ENCODE assay signal across 8 cellular contexts in genomic region chr1:34901919-34902318, GRCh38. TPM values are rescaled to one million over a fixed set of nuclear protein-coding genes. Genes with fewer than 3 reads are reported as not detected.
"Had no signal": no experiment of that assay in that cellular context is flagged by ENCODE, and none has a peak within 500 bp of the region (broad histone marks: within the 10 kb centered on the region; RNA-seq: fewer than 3 reads in every experiment).

No MANE protein-coding gene starts in this region.

- H3K9ac ChIP-seq: GM23248 had no signal

- H3K27ac ChIP-seq: GM23248 had no signal

- DNase-seq: GM23248, GOT3, H7, IMR-90 had no signal

- ATAC-seq: HCT116, K562 had no signal

- H3K9me3 ChIP-seq: HAP-1 had no signal

- H3K36me3 ChIP-seq: HAP-1 had no signal

- H3K4me3 ChIP-seq: GM23248, HAP-1, K562 had no signal

RNA-seq across cellular contexts. Expression of gene DLGAP3, which starts 27.5 kb away (rescaled TPM):
- total RNA-seq: HT-29, IMR-90 had no signal
- polyA plus RNA-seq: GM23248 had no signal
